In the genomic region with DNA sequence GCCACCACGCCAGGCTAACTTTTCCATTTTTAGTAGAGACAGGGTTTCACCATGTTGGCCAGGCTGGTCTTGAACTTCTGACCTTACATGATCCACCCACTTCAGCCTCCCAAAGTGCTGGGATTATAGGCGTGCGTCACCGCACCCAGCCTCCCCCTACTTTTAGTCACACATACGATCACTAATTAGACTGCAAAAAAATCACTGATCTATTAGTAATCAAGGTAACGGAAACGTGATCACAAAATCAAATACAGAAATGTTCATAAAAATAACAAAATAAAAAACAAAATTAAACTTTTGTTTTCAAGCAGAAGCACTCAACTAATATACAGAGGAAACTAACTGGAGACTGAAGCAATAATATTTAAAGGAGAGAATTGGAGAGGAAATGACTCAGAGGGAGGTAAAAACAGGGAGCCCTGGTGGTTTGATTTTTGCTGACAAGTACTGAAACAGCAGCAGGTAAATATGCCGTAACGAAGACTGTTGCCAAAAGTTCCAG, we compare ENCODE assay signal across 12 cellular contexts. TPM values are rescaled to one million over a fixed set of nuclear protein-coding genes. Genes with fewer than 3 reads are reported as not detected.
DNase-seq lines count a peak whose midpoint lies in the region; ATAC-seq and TF ChIP-seq lines count a peak whose summit lies in the region.
"Had no signal": no experiment of that assay in that cellular context is flagged by ENCODE, and none has a peak within 500 bp of the region (broad histone marks: within the 10 kb centered on the region; RNA-seq: fewer than 3 reads in every experiment).

No MANE protein-coding gene starts in this region.

- H3K4me3 Mint-ChIP-seq in natural killer cell treated with Interleukin-12 subunit alpha and Interleukin-12 subunit beta and Interleukin-15 and Interleukin-18, amount 100 ng/mL, for 72 hours = peak overlapping the region; percentile 39
- no peak overlapping the region for H3K4me3 Mint-ChIP-seq in natural killer cell
- H3K4me3 Mint-ChIP-seq in stimulated activated effector memory CD8-positive, alpha-beta T cell treated with anti-CD3 and anti-CD28 coated beads, Interleukin-12 subunit alpha, Interleukin-12 subunit beta, amount 100 ng/mL, for 72 hours = peak overlapping the region; percentile 64

- peak overlapping the region; percentile 22 to 72 for H3K27ac Mint-ChIP-seq in natural killer cell treated with Interleukin-12 subunit alpha and Interleukin-12 subunit beta and Interleukin-15 and Interleukin-18, amount 100 ng/mL, for 72 hours
- peak overlapping the region in 1 of 2 donors; percentile 56 for H3K27ac Mint-ChIP-seq in natural killer cell
- peak overlapping the region; percentile 91 for H3K27ac Mint-ChIP-seq in stimulated activated effector memory CD8-positive, alpha-beta T cell treated with anti-CD3 and anti-CD28 coated beads, Interleukin-12 subunit alpha, Interleukin-12 subunit beta, amount 100 ng/mL, for 72 hours

- no peaks in the 10 kb centered on the region for H3K27me3 Mint-ChIP-seq in natural killer cell treated with Interleukin-12 subunit alpha and Interleukin-12 subunit beta and Interleukin-15 and Interleukin-18, amount 100 ng/mL, for 72 hours
- H3K27me3 Mint-ChIP-seq in natural killer cell (ENCODE audit: low read depth in 2 of 2) = no peaks in the 10 kb centered on the region

- no peaks in the 10 kb centered on the region for H3K36me3 Mint-ChIP-seq in natural killer cell treated with Interleukin-12 subunit alpha and Interleukin-12 subunit beta and Interleukin-15 and Interleukin-18, amount 100 ng/mL, for 72 hours
- no peaks in the 10 kb centered on the region for H3K36me3 Mint-ChIP-seq in natural killer cell
- H3K36me3 Mint-ChIP-seq in stimulated activated effector memory CD8-positive, alpha-beta T cell treated with anti-CD3 and anti-CD28 coated beads, Interleukin-12 subunit alpha, Interleukin-12 subunit beta, amount 100 ng/mL, for 72 hours = peaks cover 55% of the 10 kb centered on the region

- no peak for DNase-seq in natural killer cell treated with Interleukin-12 subunit alpha and Interleukin-12 subunit beta and Interleukin-15 and Interleukin-18, amount 100 ng/mL, for 72 hours (ENCODE audit: low spot score)
- DNase-seq in natural killer cell (no peak), NK-92 (lab: John Stamatoyannopoulos, UW; ENCODE audit: unreplicated experiment) (no peak), GM20000 (ENCODE audit: low spot score) (no peak), CD1c-positive myeloid dendritic cell (ENCODE audit: extremely low spot score) (no peak)
- peak in 3 of 4 experiments; percentile 3 to 5 (median 4) for DNase-seq in activated CD4-positive, CD25-positive, alpha-beta regulatory T cell (lab: John Stamatoyannopoulos, UW)
- peak; percentile 60 for DNase-seq in central memory CD4-positive, alpha-beta T cell
- peak in 1 of 2 donors; percentile 4 for DNase-seq in stimulated activated effector memory CD8-positive, alpha-beta T cell treated with anti-CD3 and anti-CD28 coated beads, Interleukin-12 subunit alpha, Interleukin-12 subunit beta, amount 100 ng/mL, for 72 hours (ENCODE audit: low spot score in 2 of 2)
- DNase-seq: BE2C; NK-92 treated with Interleukin-12 subunit alpha and Interleukin-12 subunit beta, amount 100 ng/mL, for 24 hours had no signal

- no peaks in the 10 kb centered on the region for H3K9me3 Mint-ChIP-seq in natural killer cell treated with Interleukin-12 subunit alpha and Interleukin-12 subunit beta and Interleukin-15 and Interleukin-18, amount 100 ng/mL, for 72 hours
- no peaks in the 10 kb centered on the region for H3K9me3 Mint-ChIP-seq in natural killer cell
- no peaks in the 10 kb centered on the region for H3K9me3 Mint-ChIP-seq in stimulated activated effector memory CD8-positive, alpha-beta T cell treated with anti-CD3 and anti-CD28 coated beads, Interleukin-12 subunit alpha, Interleukin-12 subunit beta, amount 100 ng/mL, for 72 hours

- intact Hi-C loops in natural killer cell (cut with micrococcal nuclease) = no loop called here

- H3K4me1 Mint-ChIP-seq in natural killer cell treated with Interleukin-12 subunit alpha and Interleukin-12 subunit beta and Interleukin-15 and Interleukin-18, amount 100 ng/mL, for 72 hours (ENCODE audit: low read depth in 2 of 2) = peaks cover 12 to 16% of the 10 kb centered on the region in 2 donors
- H3K4me1 Mint-ChIP-seq in natural killer cell = peaks cover 9 to 16% of the 10 kb centered on the region in 2 donors
- H3K4me1 Mint-ChIP-seq in stimulated activated effector memory CD8-positive, alpha-beta T cell treated with anti-CD3 and anti-CD28 coated beads, Interleukin-12 subunit alpha, Interleukin-12 subunit beta, amount 100 ng/mL, for 72 hours = peaks cover 42% of the 10 kb centered on the region

- ATAC-seq in natural killer cell treated with Interleukin-12 subunit alpha and Interleukin-12 subunit beta and Interleukin-15 and Interleukin-18, amount 100 ng/mL, for 72 hours = no peak
- ATAC-seq in natural killer cell = no peak
- no peak for ATAC-seq in stimulated activated effector memory CD8-positive, alpha-beta T cell treated with anti-CD3 and anti-CD28 coated beads, Interleukin-12 subunit alpha, Interleukin-12 subunit beta, amount 100 ng/mL, for 72 hours
- ATAC-seq: GM12878 had no signal

- TF ChIP-seq CTCF in natural killer cell (IDR thresholded peaks at IDR 0.05) = no peak
- TF ChIP-seq CTCF in GM20000 (IDR thresholded peaks at IDR 0.05; ENCODE audit: extremely low read depth, missing control alignments) = no peak

RNA-seq across cellular contexts. Expression of gene WDR53, which starts 4.6 kb away (rescaled TPM):
- total RNA-seq in natural killer cell treated with Interleukin-12 subunit alpha and Interleukin-12 subunit beta and Interleukin-15 and Interleukin-18, amount 100 ng/mL, for 72 hours = 10 to 100 TPM; 19.7 to 23.0 TPM
- total RNA-seq in natural killer cell = 10 to 100 TPM; 13.5 to 16.2 (median 14.7) TPM

RNA-seq across cellular contexts. Expression of gene FBXO45, which starts 4.7 kb away (rescaled TPM):
- total RNA-seq in natural killer cell treated with Interleukin-12 subunit alpha and Interleukin-12 subunit beta and Interleukin-15 and Interleukin-18, amount 100 ng/mL, for 72 hours = 10 to 100 TPM; 17.7 to 22.3 TPM
- total RNA-seq in natural killer cell = 1 to 10 TPM; 3.2 to 7.9 (median 7.8) TPM

RNA-seq across cellular contexts. Expression of gene SMCO1, which starts 48.6 kb away (rescaled TPM):
- total RNA-seq in natural killer cell treated with Interleukin-12 subunit alpha and Interleukin-12 subunit beta and Interleukin-15 and Interleukin-18, amount 100 ng/mL, for 72 hours = not detected
- total RNA-seq in natural killer cell = not detected
- total RNA-seq: fibroblast of lung, GM12878 had no signal

Comparison
In these comparisons a context has a peak if more than half of its experiments do, and no peak if none do; other contexts are left out.
1. DNase-seq: peak in activated CD4-positive, CD25-positive, alpha-beta regulatory T cell (3 of 4) and central memory CD4-positive, alpha-beta T cell (single experiment); none in natural killer cell treated with Interleukin-12 subunit alpha and Interleukin-12 subunit beta and Interleukin-15 and Interleukin-18, amount 100 ng/mL, for 72 hours (single experiment), natural killer cell (single experiment), NK-92 (single experiment), GM20000 (single experiment) and CD1c-positive myeloid dendritic cell (single experiment).